ENCODE assay signal across 8 cellular contexts in genomic region chr1:161766102-161766981, GRCh38. TPM values are rescaled to one million over a fixed set of nuclear protein-coding genes. Genes with fewer than 3 reads are reported as not detected.
DNase-seq lines count a peak whose midpoint lies in the region; ATAC-seq and TF ChIP-seq lines count a peak whose summit lies in the region.

ATF6 (plus strand) TSS chr1:161766320; CDS start chr1:161766361, 41 bp downstream.

- H3K27me3 ChIP-seq in psoas muscle (ENCODE audit: insufficient read depth in 3 of 3, low read length in 2 of 3) = no peaks in the 10 kb centered on the region

- peak; percentile 73 for ATAC-seq in HG02798 (IDR thresholded peaks at IDR 0.05; ENCODE audit: poor library complexity, unreplicated experiment)
- peak; percentile 92 for ATAC-seq in left ventricle myocardium superior
- ATAC-seq in psoas muscle = peak; percentile 93 to 97 (median 96)

- H3K9me3 Mint-ChIP-seq in T-helper 1 cell treated with Interleukin-12 subunit alpha and Interleukin-12 subunit beta and Interleukin-4 antibody, amounts not matched to agents 30 μg/mL and 1 μg/mL, for 36 hours = no peaks in the 10 kb centered on the region

- H3K9me3 ChIP-seq in psoas muscle = no peaks in the 10 kb centered on the region

- H3K4me3 ChIP-seq in GM12865 (ENCODE audit: low read depth, low read length) (peak within 1 kb of the TSS; percentile 86), psoas muscle (peak within 1 kb of the TSS; percentile 77), urinary bladder (ENCODE audit: low read depth, low read length) (peak within 1 kb of the TSS; percentile 65)

- peak; percentile 93 for DNase-seq in GM12865 (ENCODE audit: low read depth)
- peak; percentile 89 for DNase-seq in NCI-H146 treated with DMSO at 0.1 percent for 48 hours (lab: John Stamatoyannopoulos, UW; ENCODE audit: unreplicated experiment)
- peak; percentile 8 to 90 (median 73) for DNase-seq in amygdala (lab: John Stamatoyannopoulos, UW)
- DNase-seq in left ventricle myocardium superior = peak; percentile 90
- peak; percentile 90 to 94 for DNase-seq in psoas muscle

- H3K4me1 ChIP-seq in psoas muscle (peaks cover 24% of the 10 kb centered on the region), urinary bladder (ENCODE audit: insufficient read depth) (no peaks in the 10 kb centered on the region)

- peaks cover 32% of the 10 kb centered on the region for H3K4me1 Mint-ChIP-seq in T-helper 1 cell treated with Interleukin-12 subunit alpha and Interleukin-12 subunit beta and Interleukin-4 antibody, amounts not matched to agents 30 μg/mL and 1 μg/mL, for 36 hours (ENCODE audit: low read depth)

- no peaks in the 10 kb centered on the region for H3K36me3 Mint-ChIP-seq in T-helper 1 cell treated with Interleukin-12 subunit alpha and Interleukin-12 subunit beta and Interleukin-4 antibody, amounts not matched to agents 30 μg/mL and 1 μg/mL, for 36 hours (ENCODE audit: low read depth)

- intact Hi-C loops in left ventricle myocardium superior (cut with micrococcal nuclease) = no loop called here
- intact Hi-C loops in psoas muscle (cut with DNase I) = no loop called here

- no peaks in the 10 kb centered on the region for H3K27me3 Mint-ChIP-seq in T-helper 1 cell treated with Interleukin-12 subunit alpha and Interleukin-12 subunit beta and Interleukin-4 antibody, amounts not matched to agents 30 μg/mL and 1 μg/mL, for 36 hours (ENCODE audit: low read depth)

- H3K27ac Mint-ChIP-seq in T-helper 1 cell treated with Interleukin-12 subunit alpha and Interleukin-12 subunit beta and Interleukin-4 antibody, amounts not matched to agents 30 μg/mL and 1 μg/mL, for 36 hours = peak within 1 kb of the TSS; percentile 96

- peak within 1 kb of the TSS; percentile 88 for H3K27ac ChIP-seq in psoas muscle
- peak within 1 kb of the TSS; percentile 38 for H3K27ac ChIP-seq in urinary bladder (ENCODE audit: low read depth)

- peak within 1 kb of the TSS; percentile 99 for H3K4me3 Mint-ChIP-seq in T-helper 1 cell treated with Interleukin-12 subunit alpha and Interleukin-12 subunit beta and Interleukin-4 antibody, amounts not matched to agents 30 μg/mL and 1 μg/mL, for 36 hours

- WGBS in psoas muscle, 3 donors = 0% methylated on average over 35 of the region's 35 CpGs
- WGBS in urinary bladder = under 1% methylated on average over 35 of the region's 35 CpGs

- no peaks in the 10 kb centered on the region for H3K36me3 ChIP-seq in psoas muscle (ENCODE audit: insufficient read depth in 1 of 2, low read depth in 1 of 2)
- H3K36me3 ChIP-seq in urinary bladder (ENCODE audit: insufficient read depth) = no peaks in the 10 kb centered on the region

- TF ChIP-seq CTCF in GM12865 (IDR thresholded peaks at IDR 0.05; ENCODE audit: insufficient read depth, low read depth, low read length, missing control alignments) = no peak
- TF ChIP-seq CTCF in psoas muscle (IDR thresholded peaks at IDR 0.05) = no peak

RNA-seq across cellular contexts. Expression of gene ATF6, which starts in this region (rescaled TPM):
- 12.8 TPM for total RNA-seq in left ventricle myocardium superior
- total RNA-seq in psoas muscle = 10 to 100 TPM; 11.0 to 17.1 (median 13.8) TPM
- 10 to 100 TPM in 1 of 3 donors, 1 to 10 TPM in 2; 6.4 to 10.6 (median 8.6) TPM for polyA plus RNA-seq in psoas muscle
- total RNA-seq in urinary bladder = 39.4 TPM
- 13.0 TPM for polyA plus RNA-seq in urinary bladder

Comparison
In these comparisons a context has a peak if more than half of its experiments do, and no peak if none do; other contexts are left out.
1. Peak in every context shown above with its lines: DNase-seq, ATAC-seq, H3K4me3 ChIP-seq and H3K27ac ChIP-seq.